Comparison of ENCODE assay signal across 2 cellular contexts in genomic region chr1:200968469-200969410, GRCh38.
TF ChIP-seq lines count a peak whose summit lies in the region.

No MANE protein-coding gene starts in this region.

TF ChIP-seq in IMR-90, 13 proteins besides CTCF, POLR2A, EP300 and RAD21 (continued from another document):
- TF ChIP-seq CEBPB (IDR thresholded peaks at IDR 0.05; ENCODE audit: low read depth, low read length) (no peak), MXI1 (IDR thresholded peaks at IDR 0.05; ENCODE audit: borderline replicate concordance, low read depth, low read length) (no peak), MAFK (IDR thresholded peaks at IDR 0.05; ENCODE audit: low read depth, low read length) (no peak), FOS (IDR thresholded peaks at IDR 0.05; ENCODE audit: low read depth, low read length) (no peak), RCOR1 (IDR thresholded peaks at IDR 0.05; ENCODE audit: insufficient replicate concordance, low read length) (no peak)

TF ChIP-seq in neural cell, 6 proteins besides CTCF, POLR2A, EP300 and RAD21:
- TF ChIP-seq REST (IDR thresholded peaks at IDR 0.05; ENCODE audit: borderline replicate concordance) (no peak), MXI1 (conservative IDR thresholded peaks at IDR 0.05; ENCODE audit: poor library complexity, severe bottlenecking) (no peak), POLR2AphosphoS5 (IDR thresholded peaks at IDR 0.05) (peak; percentile 15)
